In genomic region chr5:51632794-51633193, GRCh38 we compare ENCODE assay signal across 22 cellular contexts.
DNase-seq lines count a peak whose midpoint lies in the region; ATAC-seq and TF ChIP-seq lines count a peak whose summit lies in the region.
"Had no signal": no experiment of that assay in that cellular context is flagged by ENCODE, and none has a peak within 500 bp of the region (broad histone marks: within the 10 kb centered on the region; RNA-seq: fewer than 3 reads in every experiment).

No MANE protein-coding gene starts in this region.

- no peak overlapping the region for H3K27ac Mint-ChIP-seq in MCF 10A (ENCODE audit: low read depth, unreplicated experiment)
- no peak overlapping the region for H3K27ac Mint-ChIP-seq in effector memory CD8-positive, alpha-beta T cell
- H3K27ac Mint-ChIP-seq: activated CD4-positive, alpha-beta T cell treated with anti-CD3 and anti-CD28 coated beads for 36 hours; activated naive CD8-positive, alpha-beta T cell treated with anti-CD3 and anti-CD28 coated beads, Interleukin-2, amount 50 U/mL, for 24 hours; B cell; type B pancreatic cell had no signal

- H3K9me3 Mint-ChIP-seq in MCF 10A (ENCODE audit: unreplicated experiment), result peaks cover 2% of the 10 kb centered on the region
- peaks cover 6 to 12% of the 10 kb centered on the region in 2 donors for H3K9me3 Mint-ChIP-seq in effector memory CD8-positive, alpha-beta T cell

- intact Hi-C loops in MCF 10A (cut with micrococcal nuclease), result no loop called here
- intact Hi-C loops in breast epithelium (cut with DNase I; ENCODE audit: low total_unique reads), result no loop called here
- intact Hi-C loops in stomach (cut with DNase I; ENCODE audit: low total_unique reads), result no loop called here

- 46 to 58% (median 51%) methylated on average over 2 of the region's 2 CpGs for WGBS in stomach, 5 donors

- ATAC-seq in effector memory CD8-positive, alpha-beta T cell (replicated peaks), result no peak
- ATAC-seq: activated CD4-positive, alpha-beta T cell treated with anti-CD3 and anti-CD28 coated beads for 36 hours; activated naive CD8-positive, alpha-beta T cell treated with anti-CD3 and anti-CD28 coated beads, Interleukin-2, amount 50 U/mL, for 24 hours; HepG2; psoas muscle had no signal

- no TSS peak for BruUV-seq in MCF 10A (replicated peaks; lab: Mats Ljungman, UMichigan)

- TF ChIP-seq EP300 in stomach (IDR thresholded peaks at IDR 0.05), result no peak

- H3K4me3 ChIP-seq in breast epithelium, result no peak overlapping the region
- H3K4me3 ChIP-seq in fibroblast of pulmonary artery (replicated peaks; ENCODE audit: low read depth, low read length), result no peak overlapping the region
- no peak overlapping the region for H3K4me3 ChIP-seq in stomach
- H3K4me3 ChIP-seq: esophagus muscularis mucosa, psoas muscle had no signal

- H3K4me1 Mint-ChIP-seq in MCF 10A (ENCODE audit: insufficient read depth, unreplicated experiment), result no peaks in the 10 kb centered on the region
- H3K4me1 Mint-ChIP-seq in effector memory CD8-positive, alpha-beta T cell (ENCODE audit: low read depth in 2 of 2), result no peaks in the 10 kb centered on the region
- H3K4me1 Mint-ChIP-seq: activated CD4-positive, alpha-beta T cell treated with anti-CD3 and anti-CD28 coated beads for 36 hours; activated naive CD8-positive, alpha-beta T cell treated with anti-CD3 and anti-CD28 coated beads, Interleukin-2, amount 50 U/mL, for 24 hours; B cell had no signal

- H3K36me3 ChIP-seq in breast epithelium (no peaks in the 10 kb centered on the region), stomach (no peaks in the 10 kb centered on the region)
- H3K36me3 ChIP-seq: brain microvascular endothelial cell, esophagus muscularis mucosa, neutrophil had no signal

- DNase-seq in MCF 10A (ENCODE audit: unreplicated experiment) (peak; percentile 43), breast epithelium (ENCODE audit: low spot score in 2 of 2) (no peak), NCI-H2081 treated with DMSO at 0.1 percent for 48 hours (lab: John Stamatoyannopoulos, UW) (peak; percentile 16), fibroblast of pulmonary artery (ENCODE audit: low read depth) (peak; percentile 1), stomach (peak; percentile 26), hepatic stellate cell (ENCODE audit: low spot score) (no peak), GM03348 (ENCODE audit: low spot score) (no peak)
- DNase-seq in effector memory CD8-positive, alpha-beta T cell, result no peak
- DNase-seq: activated CD4-positive, alpha-beta T cell treated with anti-CD3 and anti-CD28 coated beads for 36 hours; activated effector memory CD4-positive, alpha-beta T cell treated with anti-CD3 and anti-CD28 coated beads, Interleukin-2, amount 50 U/mL, for 16 hours; activated naive CD8-positive, alpha-beta T cell treated with anti-CD3 and anti-CD28 coated beads, Interleukin-2, amount 50 U/mL, for 24 hours; brain microvascular endothelial cell; GOT3; mammary epithelial cell; NCI-H69; psoas muscle; stimulated activated CD8-positive, alpha-beta memory T cell treated with anti-CD3 and anti-CD28 coated beads, Interleukin-4, amount 100 ng/mL, for 48 hours had no signal

- no peaks in the 10 kb centered on the region for H3K4me1 ChIP-seq in breast epithelium
- no peaks in the 10 kb centered on the region for H3K4me1 ChIP-seq in stomach
- H3K4me1 ChIP-seq: esophagus muscularis mucosa, psoas muscle had no signal

- POLR2A ChIA-PET in MCF 10A (lab: Yijun Ruan, JAX), result interaction anchor here (0.9 kb wide), 1 partner anchor 10 kb away, joined by 3 read pairs; no protein-coding TSS in a partner anchor

- peaks cover 4% of the 10 kb centered on the region for H3K36me3 Mint-ChIP-seq in MCF 10A (ENCODE audit: insufficient read depth, unreplicated experiment)
- H3K36me3 Mint-ChIP-seq in effector memory CD8-positive, alpha-beta T cell (ENCODE audit: insufficient read depth), result peaks cover 2% of the 10 kb centered on the region
- H3K36me3 Mint-ChIP-seq: type B pancreatic cell had no signal

- no peak overlapping the region for H3K4me3 Mint-ChIP-seq in MCF 10A (ENCODE audit: unreplicated experiment)
- no peak overlapping the region for H3K4me3 Mint-ChIP-seq in effector memory CD8-positive, alpha-beta T cell
- H3K4me3 Mint-ChIP-seq: activated CD4-positive, alpha-beta T cell treated with anti-CD3 and anti-CD28 coated beads for 36 hours; activated naive CD8-positive, alpha-beta T cell treated with anti-CD3 and anti-CD28 coated beads, Interleukin-2, amount 50 U/mL, for 24 hours; B cell; type B pancreatic cell had no signal

- H3K27ac ChIP-seq in breast epithelium (no peak overlapping the region), stomach (no peak overlapping the region)
- H3K27ac ChIP-seq: brain microvascular endothelial cell, esophagus muscularis mucosa, neutrophil, psoas muscle had no signal

- H3K27me3 Mint-ChIP-seq in MCF 10A (ENCODE audit: insufficient read depth, unreplicated experiment), result no peaks in the 10 kb centered on the region
- no peaks in the 10 kb centered on the region for H3K27me3 Mint-ChIP-seq in effector memory CD8-positive, alpha-beta T cell
- H3K27me3 Mint-ChIP-seq: activated CD4-positive, alpha-beta T cell treated with anti-CD3 and anti-CD28 coated beads for 36 hours; activated naive CD8-positive, alpha-beta T cell treated with anti-CD3 and anti-CD28 coated beads, Interleukin-2, amount 50 U/mL, for 24 hours; B cell; type B pancreatic cell had no signal

- TF ChIP-seq POLR2A in breast epithelium (IDR thresholded peaks at IDR 0.05) (no peak), stomach (IDR thresholded peaks at IDR 0.05) (no peak)

- H3K27me3 ChIP-seq in breast epithelium (no peaks in the 10 kb centered on the region), stomach (no peaks in the 10 kb centered on the region)
- H3K27me3 ChIP-seq: brain microvascular endothelial cell, esophagus muscularis mucosa, neutrophil had no signal

- CTCF ChIA-PET in MCF 10A (lab: Yijun Ruan, JAX), result interaction anchor here (0.6 to 0.9 kb wide), 2 partner anchors 12 to 600 kb away, joined by 3 to 4 read pairs; no protein-coding TSS in a partner anchor

- H3K9me3 ChIP-seq in breast epithelium (no peaks in the 10 kb centered on the region), stomach (no peaks in the 10 kb centered on the region)
- H3K9me3 ChIP-seq: psoas muscle had no signal

- TF ChIP-seq CTCF in MCF 10A (IDR thresholded peaks at IDR 0.05; ENCODE audit: unreplicated experiment) (no peak), breast epithelium (IDR thresholded peaks at IDR 0.05) (no peak), fibroblast of pulmonary artery (IDR thresholded peaks at IDR 0.05; ENCODE audit: low read length, missing control alignments) (no peak), stomach (IDR thresholded peaks at IDR 0.05) (no peak)

Comparison
In these comparisons a context has a peak if more than half of its experiments do, and no peak if none do; other contexts are left out.
1. DNase-seq: peak in MCF 10A (single experiment), NCI-H2081 treated with DMSO at 0.1 percent for 48 hours (single experiment), fibroblast of pulmonary artery (single experiment) and stomach (single experiment); none in breast epithelium (0 of 2), hepatic stellate cell (single experiment), effector memory CD8-positive, alpha-beta T cell (0 of 3) and GM03348 (single experiment).